ENCODE assay signal across 18 cellular contexts in the genomic region with DNA sequence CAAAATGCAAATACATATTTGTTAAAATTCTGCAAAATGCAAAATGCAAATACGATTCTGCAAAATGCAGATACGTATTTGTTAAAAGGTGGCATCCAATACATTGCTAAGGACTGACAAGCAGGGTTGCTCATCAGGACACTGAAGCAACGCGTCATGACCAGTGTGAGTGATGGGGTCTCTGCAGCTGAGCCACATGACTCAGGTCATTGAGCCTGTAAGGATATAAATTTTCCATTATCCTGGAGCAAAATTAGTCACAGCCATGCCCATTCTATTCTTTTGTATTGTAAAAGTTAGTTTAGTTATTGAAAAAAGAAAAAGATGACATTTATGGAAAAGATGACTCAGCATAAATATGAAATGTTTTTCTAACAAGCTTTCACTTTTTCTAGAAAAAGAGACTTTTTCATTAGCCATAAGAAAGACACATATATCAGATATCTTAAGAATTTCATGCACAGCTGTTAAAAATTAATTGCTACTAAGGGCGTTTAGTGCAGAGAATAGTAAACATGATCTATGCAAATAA.
A peak's percentile ranks its signal among the peaks of the same experiment; 100 is the strongest.
DNase-seq lines count a peak whose midpoint lies in the region; ATAC-seq, FAIRE-seq and TF ChIP-seq lines count a peak whose summit lies in the region.
"Had no signal": no experiment of that assay in that cellular context is flagged by ENCODE, and none has a peak within 500 bp of the region (broad histone marks: within the 10 kb centered on the region; RNA-seq: fewer than 3 reads in every experiment).

No MANE protein-coding gene starts in this region.

- no peak overlapping the region for H2AK5ac ChIP-seq in H1 (ENCODE audit: low read depth, low read length)

- H3K79me1 ChIP-seq in H1 (ENCODE audit: low read depth, low read length), result no peaks in the 10 kb centered on the region

- H4K20me1 ChIP-seq in H1 (replicated peaks in 1 of 2; ENCODE audit: control insufficient read depth in 1 of 2, insufficient read depth in 2 of 2, low read length in 2 of 2), result no peaks in the 10 kb centered on the region

- no peak overlapping the region for H4K8ac ChIP-seq in H1 (ENCODE audit: extremely low read depth, insufficient read depth, low read length)

- no peak overlapping the region for H2BK15ac ChIP-seq in H1 (ENCODE audit: low read length)

- H3K14ac ChIP-seq in H1 (ENCODE audit: insufficient read length), result no peak overlapping the region

- H3K4me1 ChIP-seq in RWPE2 (ENCODE audit: insufficient read depth, poor library complexity, severe bottlenecking) (no peaks in the 10 kb centered on the region), H1 (replicated peaks in 1 of 4; ENCODE audit: control insufficient read depth in 3 of 4, insufficient read depth in 4 of 4, low read length in 3 of 4) (no peaks in the 10 kb centered on the region), ascending aorta (no peaks in the 10 kb centered on the region)
- H3K4me1 ChIP-seq: Caco-2, Peyer's patch, SJCRH30 had no signal

- no peak overlapping the region for H2BK12ac ChIP-seq in H1 (ENCODE audit: low read depth, low read length)

- H2BK120ac ChIP-seq in H1 (replicated peaks; ENCODE audit: low read depth, low read length), result no peak overlapping the region

- WGBS in H1 (ENCODE audit: extremely low coverage in 1 of 2, insufficient coverage in 1 of 2, insufficient read length in 1 of 2, insufficient replicate concordance in 2 of 2, low coverage in 1 of 2, low lambda C conversion rate in 2 of 2, missing lambda C conversion rate in 1 of 2), 2 experiments, result 90% methylated on average over 5 of the region's 5 CpGs; no CpG with 5 or more reads in 1 of the 2 experiments

- ATAC-seq in RWPE2 (ENCODE audit: low read depth), result 0 out of 3 replicates have a peak, but pooled peaks have one; percentile 40
- ATAC-seq in HG03571 (IDR thresholded peaks at IDR 0.05; ENCODE audit: unreplicated experiment), result no peak
- ATAC-seq in GM21576 (IDR thresholded peaks at IDR 0.05; ENCODE audit: unreplicated experiment), result no peak
- ATAC-seq in GM21526 (IDR thresholded peaks at IDR 0.05; ENCODE audit: low FRiP score, unreplicated experiment), result no peak

- no peak for TF ChIP-seq POLR2A in H1 (IDR thresholded peaks at IDR 0.05; ENCODE audit: control extremely low read depth in 1 of 2, low read depth in 2 of 2, low read length in 2 of 2)

- no peak overlapping the region for H2BK20ac ChIP-seq in H1 (ENCODE audit: low read length)

- no peak overlapping the region for H3K4ac ChIP-seq in H1 (replicated peaks; ENCODE audit: insufficient read length, low read depth, low read length)

- no peak for TF ChIP-seq RAD21 in H1 (IDR thresholded peaks at IDR 0.05 in 1 of 2, conservative IDR thresholded peaks at IDR 0.05 in 1 of 2; ENCODE audit: low read depth in 2 of 2, low read length in 2 of 2)

- H3K4me2 ChIP-seq in H1 (ENCODE audit: insufficient read depth in 1 of 2, low read depth in 2 of 2, low read length in 2 of 2), result no peak overlapping the region

- no peak overlapping the region for H3K18ac ChIP-seq in H1 (ENCODE audit: extremely low read depth, low read length)

- no peaks in the 10 kb centered on the region for H3K23me2 ChIP-seq in H1 (ENCODE audit: low read depth, low read length)

- H3K4me3 ChIP-seq in RWPE2 (ENCODE audit: severe bottlenecking), result no peak overlapping the region
- no peak overlapping the region for H3K4me3 ChIP-seq in H1 (ENCODE audit: extremely low read depth in 1 of 4, insufficient read depth in 2 of 4, low read depth in 3 of 4, low read length in 4 of 4)
- no peak overlapping the region for H3K4me3 ChIP-seq in ascending aorta
- H3K4me3 ChIP-seq: Peyer's patch, SJCRH30 had no signal

- POLR2A ChIA-PET in H1 (lab: Charles Lee; ENCODE audit: partially characterized antibody), result no interaction called here

- H2BK5ac ChIP-seq in H1 (ENCODE audit: low read depth, low read length), result no peak overlapping the region

- TF ChIP-seq CTCF in RWPE2 (IDR thresholded peaks at IDR 0.05; ENCODE audit: poor library complexity, severe bottlenecking), result no peak
- no peak for TF ChIP-seq CTCF in H1 (IDR thresholded peaks at IDR 0.05; ENCODE audit: control extremely low read depth in 1 of 3, insufficient read depth in 1 of 3, low read depth in 1 of 3, low read length in 3 of 3)
- no peak for TF ChIP-seq CTCF in ascending aorta (IDR thresholded peaks at IDR 0.05)

- CTCF ChIA-PET in H1 (lab: Charles Lee; ENCODE audit: partially characterized antibody), result no interaction called here

- DNase-seq in AG08395 (ENCODE audit: low spot score) (peak; percentile 43), LHCN-M2 (ENCODE audit: low read depth) (peak; percentile 64), RWPE2 (ENCODE audit: low spot score) (no peak), H1 (ENCODE audit: low read depth in 1 of 2, low spot score in 2 of 2) (no peak), ascending aorta (ENCODE audit: low spot score in 2 of 2) (no peak)
- DNase-seq: AML-193, Caco-2, GDM1, NCI-H1436 treated with DMSO at 0.1 percent for 48 hours, NCI-H2081 treated with DMSO at 0.1 percent for 48 hours, NCI-H226, NCI-H748 treated with DMSO at 0.1 percent for 48 hours, Peyer's patch, SJCRH30 had no signal

- H3K36me3 ChIP-seq in RWPE2 (ENCODE audit: low read depth) (no peaks in the 10 kb centered on the region), H1 (ENCODE audit: control insufficient read depth in 2 of 4, insufficient read depth in 4 of 4, low read length in 3 of 4) (no peaks in the 10 kb centered on the region), ascending aorta (no peaks in the 10 kb centered on the region)
- H3K36me3 ChIP-seq: Peyer's patch, SJCRH30 had no signal

- H3K56ac ChIP-seq in H1 (replicated peaks; ENCODE audit: insufficient read length, low read depth, low read length), result no peak overlapping the region

- no peak for TF ChIP-seq EP300 in H1 (IDR thresholded peaks at IDR 0.05; ENCODE audit: borderline replicate concordance in 1 of 2, low read depth in 2 of 2, low read length in 2 of 2)

- H4K91ac ChIP-seq in H1 (replicated peaks; ENCODE audit: insufficient read length, low read length), result no peak overlapping the region

- intact Hi-C loops in ascending aorta (cut with DNase I), result no loop called here

- H3K23ac ChIP-seq in H1 (ENCODE audit: insufficient read length), result no peak overlapping the region

- FAIRE-seq in H1 (lab: Jason Lieb, UNC), result no peak
- FAIRE-seq: GM12892 had no signal

- H3K9me3 ChIP-seq in RWPE2 (ENCODE audit: severe bottlenecking), result peaks cover 2% of the 10 kb centered on the region
- no peaks in the 10 kb centered on the region for H3K9me3 ChIP-seq in H1 (ENCODE audit: insufficient read depth in 2 of 2, low read depth in 1 of 2, low read length in 1 of 2)
- no peaks in the 10 kb centered on the region for H3K9me3 ChIP-seq in ascending aorta
- H3K9me3 ChIP-seq: Caco-2, Peyer's patch, SJCRH30 had no signal

- no peak overlapping the region for H3K27ac ChIP-seq in RWPE2 (ENCODE audit: poor library complexity, severe bottlenecking)
- no peak overlapping the region for H3K27ac ChIP-seq in H1 (ENCODE audit: low read depth, low read length)
- no peak overlapping the region for H3K27ac ChIP-seq in ascending aorta
- H3K27ac ChIP-seq: Peyer's patch, SJCRH30 had no signal

- H3K9ac ChIP-seq in H1 (replicated peaks in 1 of 4; ENCODE audit: extremely low read depth in 1 of 4, low read depth in 3 of 4, low read length in 3 of 4), result no peak overlapping the region

- no peak overlapping the region for H4K5ac ChIP-seq in H1 (ENCODE audit: insufficient read length, low read depth, low read length)

- no peaks in the 10 kb centered on the region for H3K79me2 ChIP-seq in H1 (ENCODE audit: control insufficient read depth in 1 of 2, insufficient read depth in 2 of 2, low read length in 2 of 2)

- H2AFZ ChIP-seq in H1 (ENCODE audit: low read length), result no peak overlapping the region

- H3K27me3 ChIP-seq in RWPE2 (ENCODE audit: insufficient read depth, poor library complexity, severe bottlenecking), result no peaks in the 10 kb centered on the region
- no peaks in the 10 kb centered on the region for H3K27me3 ChIP-seq in H1 (replicated peaks in 1 of 4; ENCODE audit: control insufficient read depth in 3 of 4, extremely low read depth in 1 of 4, insufficient read depth in 3 of 4, low read length in 3 of 4)
- H3K27me3 ChIP-seq in ascending aorta, result no peaks in the 10 kb centered on the region
- H3K27me3 ChIP-seq: Peyer's patch, SJCRH30 had no signal

TF ChIP-seq in H1, 55 proteins besides CTCF, POLR2A, EP300 and RAD21:
- TF ChIP-seq BACH1 (IDR thresholded peaks at IDR 0.05; ENCODE audit: low read length) (peak; percentile 86), MAFK (IDR thresholded peaks at IDR 0.05; ENCODE audit: low read depth, low read length) (peak; percentile 88), CBX5 (IDR thresholded peaks at IDR 0.05; ENCODE audit: low read depth, low read length) (no peak)

Comparison
In these comparisons a context has a peak if more than half of its experiments do, and no peak if none do; other contexts are left out.
1. DNase-seq: peak in AG08395 (single experiment) and LHCN-M2 (single experiment); none in RWPE2 (single experiment), H1 (0 of 2) and ascending aorta (0 of 2).